1 cellular context compared by ENCODE assay signal in the genomic region with DNA sequence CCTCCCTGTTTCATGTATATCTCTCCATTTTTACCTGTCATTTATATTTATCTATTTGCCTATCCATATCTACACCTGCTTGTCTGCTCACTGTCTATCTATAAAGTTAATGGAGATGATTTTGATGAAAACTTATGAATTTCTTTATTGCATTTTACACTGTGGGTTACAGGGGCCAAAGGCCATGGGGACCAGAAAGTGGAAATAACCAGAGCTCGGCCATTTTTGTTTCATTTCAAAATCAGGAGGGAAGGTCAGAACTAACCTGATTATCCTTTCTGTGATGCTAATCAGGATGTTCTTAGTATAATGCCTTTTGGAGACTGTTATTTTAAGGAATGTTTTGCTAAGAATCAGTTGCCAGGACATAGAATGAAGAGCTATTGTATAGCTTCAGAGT.
TF ChIP-seq lines count a peak whose summit lies in the region.

No MANE protein-coding gene starts in this region.

TF ChIP-seq in H1, 55 proteins besides CTCF, POLR2A, EP300 and RAD21:
- TF ChIP-seq YY1 (IDR thresholded peaks at IDR 0.05; ENCODE audit: low read depth, low read length) (no peak), TAF1 (IDR thresholded peaks at IDR 0.05; ENCODE audit: low read depth, low read length) (no peak), CTBP2 (IDR thresholded peaks at IDR 0.05; ENCODE audit: borderline replicate concordance, insufficient read depth, insufficient read length, low read length) (no peak), TBP (IDR thresholded peaks at IDR 0.05; ENCODE audit: low read depth, low read length) (no peak)
